8 cellular contexts compared by ENCODE assay signal in the genomic region with DNA sequence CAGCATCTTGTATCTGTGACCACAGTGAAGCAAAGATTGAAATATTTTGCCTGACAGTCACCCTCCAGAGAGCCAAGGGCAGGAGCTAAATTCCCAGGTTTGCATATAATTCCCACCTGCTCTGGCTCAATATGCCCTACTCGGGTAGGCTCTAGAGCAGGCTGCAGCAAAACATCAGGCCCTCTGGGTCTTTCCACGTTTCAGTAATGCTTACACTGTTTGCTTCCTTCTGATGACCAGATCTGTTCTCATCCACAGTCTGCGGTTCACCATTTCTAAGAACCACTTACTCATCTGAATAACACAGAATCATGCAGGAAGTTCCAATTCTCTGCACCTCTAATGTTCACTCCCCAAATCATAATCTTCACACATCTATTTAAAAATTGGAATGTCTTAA.
DNase-seq lines count a peak whose midpoint lies in the region; ATAC-seq and TF ChIP-seq lines count a peak whose summit lies in the region.

No MANE protein-coding gene starts in this region.

- no peaks in the 10 kb centered on the region for H3K9me3 Mint-ChIP-seq in CD8-positive, alpha-beta memory T cell

- no peak overlapping the region for H3K14ac ChIP-seq in trophoblast cell (ENCODE audit: low read length)

- H2AK5ac ChIP-seq in trophoblast cell (ENCODE audit: low read length), result no peak overlapping the region

- peak in 4 of 5 donors; percentile 1 to 50 (median 24) for DNase-seq in CD8-positive, alpha-beta memory T cell
- peak; percentile 75 for DNase-seq in KBM-7
- peak; percentile 19 for DNase-seq in activated effector memory CD4-positive, alpha-beta T cell treated with Interleukin-2 at 50 U/mL for 16 hours
- peak; percentile 9 to 13 for DNase-seq in trophoblast cell
- no peak for DNase-seq in DMS53 (lab: John Stamatoyannopoulos, UW)
- DNase-seq in NCI-H510A (lab: John Stamatoyannopoulos, UW), result no peak
- no peak for DNase-seq in vagina (ENCODE audit: extremely low spot score in 2 of 2)

- in situ Hi-C loops in KBM-7 (cut with MboI; ENCODE audit: low pct_unique_long_range_greater_than_20kb, low sequenced_read_pairs), result no loop called here

- H3K4me1 ChIP-seq in CD8-positive, alpha-beta memory T cell (ENCODE audit: insufficient read depth, low read length), result peaks cover 22% of the 10 kb centered on the region
- H3K4me1 ChIP-seq in trophoblast cell (ENCODE audit: control insufficient read depth in 1 of 2, insufficient read depth in 2 of 2, low read length in 2 of 2), result no peaks in the 10 kb centered on the region
- peaks cover 25% of the 10 kb centered on the region for H3K4me1 ChIP-seq in vagina

- H3K4me3 Mint-ChIP-seq in CD8-positive, alpha-beta memory T cell, result peak overlapping the region in 6 of 7 donors; percentile 38 to 67 (median 46)

- POLR2A ChIA-PET in CD8-positive, alpha-beta memory T cell (lab: Charles Lee), result interaction anchor here (1.4 kb wide), 1 partner anchor 142 kb away, joined by 3 read pairs; a partner anchor contains a TSS

- no peak overlapping the region for H2BK5ac ChIP-seq in trophoblast cell (ENCODE audit: low read depth, low read length, poor library complexity)

- no peak overlapping the region for H3K23ac ChIP-seq in trophoblast cell (ENCODE audit: low read length)

- no peak overlapping the region for H3K27ac ChIP-seq in CD8-positive, alpha-beta memory T cell (ENCODE audit: low read depth, low read length)
- H3K27ac ChIP-seq in trophoblast cell (ENCODE audit: low read depth, low read length) (no peak overlapping the region), vagina (no peak overlapping the region)

- no peak overlapping the region for H2BK12ac ChIP-seq in trophoblast cell (ENCODE audit: low read length)

- no peak overlapping the region for H3K4ac ChIP-seq in trophoblast cell (ENCODE audit: low read depth, low read length)

- no peak overlapping the region for H3K4me3 ChIP-seq in CD8-positive, alpha-beta memory T cell (ENCODE audit: low read length)
- H3K4me3 ChIP-seq in trophoblast cell (ENCODE audit: low read depth, low read length) (no peak overlapping the region), vagina (no peak overlapping the region)

- CTCF ChIA-PET in CD8-positive, alpha-beta memory T cell (lab: Charles Lee), result no interaction called here

- H3K27me3 Mint-ChIP-seq in CD8-positive, alpha-beta memory T cell, result no peaks in the 10 kb centered on the region

- intact Hi-C loops in vagina (cut with DNase I), result no loop called here

- no peaks in the 10 kb centered on the region for H3K79me1 ChIP-seq in trophoblast cell (ENCODE audit: low read length)

- no peak overlapping the region for H3K18ac ChIP-seq in trophoblast cell (ENCODE audit: low read length)

- no peaks in the 10 kb centered on the region for H3K9me3 ChIP-seq in CD8-positive, alpha-beta memory T cell (ENCODE audit: low read length)
- H3K9me3 ChIP-seq in trophoblast cell (ENCODE audit: insufficient read depth, low read depth, low read length) (no peaks in the 10 kb centered on the region), vagina (no peaks in the 10 kb centered on the region)

- no peak overlapping the region for H4K8ac ChIP-seq in trophoblast cell (ENCODE audit: low read depth, low read length)

- no peak overlapping the region for H3K9ac ChIP-seq in trophoblast cell (ENCODE audit: low read length)

- H4K91ac ChIP-seq in trophoblast cell (ENCODE audit: low read depth, low read length), result no peak overlapping the region

- no peak overlapping the region for H3K4me2 ChIP-seq in trophoblast cell (ENCODE audit: low read length)

- no peak overlapping the region for H2BK120ac ChIP-seq in trophoblast cell (ENCODE audit: insufficient read depth, low read length, poor library complexity)

- H3K4me1 Mint-ChIP-seq in CD8-positive, alpha-beta memory T cell, result peaks cover 51 to 80% (median 68%) of the 10 kb centered on the region in 3 donors

- H3K36me3 ChIP-seq in CD8-positive, alpha-beta memory T cell (ENCODE audit: insufficient read depth, low read length), result no peaks in the 10 kb centered on the region
- H3K36me3 ChIP-seq in trophoblast cell (ENCODE audit: control insufficient read depth in 1 of 2, insufficient read depth in 2 of 2, low read length in 2 of 2), result no peaks in the 10 kb centered on the region
- H3K36me3 ChIP-seq in vagina, result no peaks in the 10 kb centered on the region

- no CpG with 5 or more reads among the region's 3 CpGs for WGBS in trophoblast cell (ENCODE audit: extremely low coverage, insufficient coverage, insufficient read length)

- peak; percentile 94 for ATAC-seq in GM21619 (IDR thresholded peaks at IDR 0.05; ENCODE audit: unreplicated experiment)

- H3K79me2 ChIP-seq in trophoblast cell (ENCODE audit: control insufficient read depth, insufficient read depth, low read length, poor library complexity), result no peaks in the 10 kb centered on the region

- peaks cover 0 to 2% (median 0%) of the 10 kb centered on the region in 3 donors for H3K36me3 Mint-ChIP-seq in CD8-positive, alpha-beta memory T cell

- no peak overlapping the region for H2AFZ ChIP-seq in trophoblast cell (ENCODE audit: insufficient read depth, low read length, poor library complexity)

- no peak overlapping the region for H4K12ac ChIP-seq in trophoblast cell (ENCODE audit: low read depth, low read length)

- no peak for TF ChIP-seq CTCF in vagina (IDR thresholded peaks at IDR 0.05)

- H3K27me3 ChIP-seq in CD8-positive, alpha-beta memory T cell (ENCODE audit: insufficient read depth, low read length, poor library complexity, severe bottlenecking), result no peaks in the 10 kb centered on the region
- no peaks in the 10 kb centered on the region for H3K27me3 ChIP-seq in trophoblast cell (ENCODE audit: insufficient read depth, low read length)
- no peaks in the 10 kb centered on the region for H3K27me3 ChIP-seq in vagina

- no peak for TF ChIP-seq POLR2A in vagina (IDR thresholded peaks at IDR 0.05)

- H3K27ac Mint-ChIP-seq in CD8-positive, alpha-beta memory T cell, result peak overlapping the region in 7 of 8 donors; percentile 3 to 92 (median 43)

Comparison
In these comparisons a context has a peak if more than half of its experiments do, and no peak if none do; other contexts are left out.
1. DNase-seq: peak in CD8-positive, alpha-beta memory T cell (4 of 5), KBM-7 (single experiment), activated effector memory CD4-positive, alpha-beta T cell treated with Interleukin-2 at 50 U/mL for 16 hours (single experiment) and trophoblast cell (2 of 2); none in DMS53 (single experiment), NCI-H510A (single experiment) and vagina (0 of 2).